ENCODE assay signal across 1 cellular context in the genomic region with DNA sequence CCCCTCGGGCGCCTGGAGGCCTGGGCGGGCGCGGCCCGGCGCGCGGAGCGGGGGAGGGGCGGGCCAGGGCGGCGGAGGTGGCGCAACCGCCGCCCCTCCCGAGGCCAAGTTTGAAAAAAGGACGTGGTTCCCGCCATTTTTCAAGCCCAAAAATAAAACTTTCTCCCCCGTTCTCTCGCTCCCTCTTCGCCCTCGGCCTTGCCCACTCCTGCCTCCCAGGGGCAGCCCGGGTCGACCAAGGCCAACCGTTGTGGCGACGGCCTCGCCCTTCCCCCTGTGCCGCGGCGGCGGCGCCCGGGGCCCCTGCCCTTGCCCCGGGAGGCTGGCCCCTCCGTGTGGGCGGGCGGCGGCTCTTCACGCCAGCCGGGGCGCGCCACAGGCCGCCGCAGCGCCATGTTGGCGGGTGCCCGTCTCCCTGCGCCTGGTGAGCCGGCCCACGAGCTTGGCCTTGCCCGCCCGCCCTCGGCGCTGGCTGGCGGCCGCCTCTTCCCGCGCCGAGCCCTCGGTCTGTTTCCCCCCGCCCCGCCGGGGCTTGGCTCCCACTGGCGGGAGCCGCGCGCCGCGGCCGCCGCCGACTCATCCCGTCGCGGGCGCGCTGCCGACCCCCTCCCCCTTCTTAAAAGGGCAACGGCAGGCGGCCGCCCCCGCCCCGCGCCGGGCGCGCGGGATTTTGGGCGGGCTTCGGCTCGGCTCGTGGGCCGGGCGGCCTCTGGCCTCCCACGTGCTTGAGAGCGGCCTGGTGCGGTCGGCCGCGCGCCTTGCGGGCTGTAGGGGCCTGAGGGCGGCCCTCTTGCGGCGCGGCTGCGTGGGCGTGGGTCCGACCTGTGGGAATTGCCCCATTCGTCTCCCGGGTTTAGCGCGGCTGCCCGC.
TF ChIP-seq lines count a peak whose summit lies in the region.

No MANE protein-coding gene starts in this region.

TF ChIP-seq in GM12878, 131 proteins besides CTCF, POLR2A, EP300 and RAD21 (continues in another document):
- TF ChIP-seq, protein P1, sequence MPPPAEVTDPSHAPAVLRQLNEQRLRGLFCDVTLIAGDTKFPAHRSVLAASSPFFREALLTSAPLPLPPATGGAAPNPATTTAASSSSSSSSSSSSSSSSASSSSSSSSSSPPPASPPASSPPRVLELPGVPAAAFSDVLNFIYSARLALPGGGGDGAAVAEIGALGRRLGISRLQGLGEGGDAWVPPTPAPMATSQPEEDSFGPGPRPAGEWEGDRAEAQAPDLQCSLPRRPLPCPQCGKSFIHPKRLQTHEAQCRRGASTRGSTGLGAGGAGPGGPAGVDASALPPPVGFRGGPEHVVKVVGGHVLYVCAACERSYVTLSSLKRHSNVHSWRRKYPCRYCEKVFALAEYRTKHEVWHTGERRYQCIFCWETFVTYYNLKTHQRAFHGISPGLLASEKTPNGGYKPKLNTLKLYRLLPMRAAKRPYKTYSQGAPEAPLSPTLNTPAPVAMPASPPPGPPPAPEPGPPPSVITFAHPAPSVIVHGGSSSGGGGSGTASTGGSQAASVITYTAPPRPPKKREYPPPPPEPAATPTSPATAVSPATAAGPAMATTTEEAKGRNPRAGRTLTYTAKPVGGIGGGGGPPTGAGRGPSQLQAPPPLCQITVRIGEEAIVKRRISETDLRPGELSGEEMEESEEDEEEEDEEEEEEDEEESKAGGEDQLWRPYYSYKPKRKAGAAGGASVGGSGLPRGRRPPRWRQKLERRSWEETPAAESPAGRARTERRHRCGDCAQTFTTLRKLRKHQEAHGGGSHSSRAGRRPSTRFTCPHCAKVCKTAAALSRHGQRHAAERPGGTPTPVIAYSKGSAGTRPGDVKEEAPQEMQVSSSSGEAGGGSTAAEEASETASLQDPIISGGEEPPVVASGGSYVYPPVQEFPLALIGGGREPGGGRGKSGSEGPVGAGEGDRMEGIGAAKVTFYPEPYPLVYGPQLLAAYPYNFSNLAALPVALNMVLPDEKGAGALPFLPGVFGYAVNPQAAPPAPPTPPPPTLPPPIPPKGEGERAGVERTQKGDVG (CRISPR knock-in tag; IDR thresholded peaks at IDR 0.05) = no peak
- TF ChIP-seq, protein P2, sequence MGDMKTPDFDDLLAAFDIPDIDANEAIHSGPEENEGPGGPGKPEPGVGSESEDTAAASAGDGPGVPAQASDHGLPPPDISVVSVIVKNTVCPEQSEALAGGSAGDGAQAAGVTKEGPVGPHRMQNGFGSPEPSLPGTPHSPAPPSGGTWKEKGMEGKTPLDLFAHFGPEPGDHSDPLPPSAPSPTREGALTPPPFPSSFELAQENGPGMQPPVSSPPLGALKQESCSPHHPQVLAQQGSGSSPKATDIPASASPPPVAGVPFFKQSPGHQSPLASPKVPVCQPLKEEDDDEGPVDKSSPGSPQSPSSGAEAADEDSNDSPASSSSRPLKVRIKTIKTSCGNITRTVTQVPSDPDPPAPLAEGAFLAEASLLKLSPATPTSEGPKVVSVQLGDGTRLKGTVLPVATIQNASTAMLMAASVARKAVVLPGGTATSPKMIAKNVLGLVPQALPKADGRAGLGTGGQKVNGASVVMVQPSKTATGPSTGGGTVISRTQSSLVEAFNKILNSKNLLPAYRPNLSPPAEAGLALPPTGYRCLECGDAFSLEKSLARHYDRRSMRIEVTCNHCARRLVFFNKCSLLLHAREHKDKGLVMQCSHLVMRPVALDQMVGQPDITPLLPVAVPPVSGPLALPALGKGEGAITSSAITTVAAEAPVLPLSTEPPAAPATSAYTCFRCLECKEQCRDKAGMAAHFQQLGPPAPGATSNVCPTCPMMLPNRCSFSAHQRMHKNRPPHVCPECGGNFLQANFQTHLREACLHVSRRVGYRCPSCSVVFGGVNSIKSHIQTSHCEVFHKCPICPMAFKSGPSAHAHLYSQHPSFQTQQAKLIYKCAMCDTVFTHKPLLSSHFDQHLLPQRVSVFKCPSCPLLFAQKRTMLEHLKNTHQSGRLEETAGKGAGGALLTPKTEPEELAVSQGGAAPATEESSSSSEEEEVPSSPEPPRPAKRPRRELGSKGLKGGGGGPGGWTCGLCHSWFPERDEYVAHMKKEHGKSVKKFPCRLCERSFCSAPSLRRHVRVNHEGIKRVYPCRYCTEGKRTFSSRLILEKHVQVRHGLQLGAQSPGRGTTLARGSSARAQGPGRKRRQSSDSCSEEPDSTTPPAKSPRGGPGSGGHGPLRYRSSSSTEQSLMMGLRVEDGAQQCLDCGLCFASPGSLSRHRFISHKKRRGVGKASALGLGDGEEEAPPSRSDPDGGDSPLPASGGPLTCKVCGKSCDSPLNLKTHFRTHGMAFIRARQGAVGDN (IDR thresholded peaks at IDR 0.05) = peak; percentile 92
- TF ChIP-seq DPF2 (IDR thresholded peaks at IDR 0.05) (peak; percentile 91), CREB1 (IDR thresholded peaks at IDR 0.05; ENCODE audit: low read depth) (no peak), RBBP5 (conservative IDR thresholded peaks at IDR 0.05) (no peak), POLR2AphosphoS5 (IDR thresholded peaks at IDR 0.05; ENCODE audit: low read length) (peak; percentile 83), LARP7 (IDR thresholded peaks at IDR 0.05) (peak; percentile 33), ZNF622 (IDR thresholded peaks at IDR 0.05) (no peak), SP1 (IDR thresholded peaks at IDR 0.05; ENCODE audit: low read depth, low read length) (no peak), MTA3 (IDR thresholded peaks at IDR 0.05; ENCODE audit: borderline replicate concordance, low read length) (no peak), EED (IDR thresholded peaks at IDR 0.05; ENCODE audit: low read depth) (no peak), CBFB (IDR thresholded peaks at IDR 0.05; ENCODE audit: low read depth) (no peak), SMAD5 (IDR thresholded peaks at IDR 0.05; ENCODE audit: low read depth) (no peak), NR2C1 (IDR thresholded peaks at IDR 0.05) (peak; percentile 33; the same call in 1 of the 2 replicates), CHD2 (IDR thresholded peaks at IDR 0.05; ENCODE audit: borderline replicate concordance, low read depth, low read length) (peak; percentile 15; the same call in 1 of the 2 replicates), PML (IDR thresholded peaks at IDR 0.05; ENCODE audit: low read length) (peak; percentile 60; the same call in 1 of the 2 replicates), STAT1 (conservative IDR thresholded peaks at IDR 0.05) (no peak), ZNF207 (IDR thresholded peaks at IDR 0.05; ENCODE audit: borderline replicate concordance) (peak; percentile 38; the same call in 1 of the 2 replicates), CREM (IDR thresholded peaks at IDR 0.05; ENCODE audit: low read depth) (no peak), TARDBP (IDR thresholded peaks at IDR 0.05; ENCODE audit: borderline replicate concordance) (no peak), IKZF1 (conservative IDR thresholded peaks at IDR 0.05) (peak; percentile 90), FOS (IDR thresholded peaks at IDR 0.05; ENCODE audit: borderline replicate concordance, extremely low read depth, insufficient read length) (no peak), NBN (IDR thresholded peaks at IDR 0.05) (no peak), ATF7 (IDR thresholded peaks at IDR 0.05; ENCODE audit: low read depth) (no peak), SREBF1 (IDR thresholded peaks at IDR 0.05; ENCODE audit: low read length) (no peak), NFIC (IDR thresholded peaks at IDR 0.05; ENCODE audit: low read depth, low read length) (no peak), GATAD2B (conservative IDR thresholded peaks at IDR 0.05; ENCODE audit: low read depth) (peak; percentile 96), KLF5 (IDR thresholded peaks at IDR 0.05; ENCODE audit: partially characterized antibody) (no peak), HCFC1 (IDR thresholded peaks at IDR 0.05; ENCODE audit: low read length) (peak; percentile 27; the same call in 1 of the 2 replicates), RB1 (IDR thresholded peaks at IDR 0.05; ENCODE audit: borderline replicate concordance) (peak; percentile 70; the same call in 1 of the 2 replicates), CBX5 (IDR thresholded peaks at IDR 0.05; ENCODE audit: low read depth) (no peak; the same call in 1 of the 2 replicates), STAT3 (IDR thresholded peaks at IDR 0.05; ENCODE audit: low read depth, low read length) (no peak), JUND (IDR thresholded peaks at IDR 0.05; ENCODE audit: low read depth, low read length) (0 out of 2 replicates have a peak, but pooled peaks have one; percentile 5), BRCA1 (IDR thresholded peaks at IDR 0.05; ENCODE audit: low read depth, low read length) (no peak), FOXK2 (IDR thresholded peaks at IDR 0.05) (no peak)
- TF ChIP-seq, protein P3, sequence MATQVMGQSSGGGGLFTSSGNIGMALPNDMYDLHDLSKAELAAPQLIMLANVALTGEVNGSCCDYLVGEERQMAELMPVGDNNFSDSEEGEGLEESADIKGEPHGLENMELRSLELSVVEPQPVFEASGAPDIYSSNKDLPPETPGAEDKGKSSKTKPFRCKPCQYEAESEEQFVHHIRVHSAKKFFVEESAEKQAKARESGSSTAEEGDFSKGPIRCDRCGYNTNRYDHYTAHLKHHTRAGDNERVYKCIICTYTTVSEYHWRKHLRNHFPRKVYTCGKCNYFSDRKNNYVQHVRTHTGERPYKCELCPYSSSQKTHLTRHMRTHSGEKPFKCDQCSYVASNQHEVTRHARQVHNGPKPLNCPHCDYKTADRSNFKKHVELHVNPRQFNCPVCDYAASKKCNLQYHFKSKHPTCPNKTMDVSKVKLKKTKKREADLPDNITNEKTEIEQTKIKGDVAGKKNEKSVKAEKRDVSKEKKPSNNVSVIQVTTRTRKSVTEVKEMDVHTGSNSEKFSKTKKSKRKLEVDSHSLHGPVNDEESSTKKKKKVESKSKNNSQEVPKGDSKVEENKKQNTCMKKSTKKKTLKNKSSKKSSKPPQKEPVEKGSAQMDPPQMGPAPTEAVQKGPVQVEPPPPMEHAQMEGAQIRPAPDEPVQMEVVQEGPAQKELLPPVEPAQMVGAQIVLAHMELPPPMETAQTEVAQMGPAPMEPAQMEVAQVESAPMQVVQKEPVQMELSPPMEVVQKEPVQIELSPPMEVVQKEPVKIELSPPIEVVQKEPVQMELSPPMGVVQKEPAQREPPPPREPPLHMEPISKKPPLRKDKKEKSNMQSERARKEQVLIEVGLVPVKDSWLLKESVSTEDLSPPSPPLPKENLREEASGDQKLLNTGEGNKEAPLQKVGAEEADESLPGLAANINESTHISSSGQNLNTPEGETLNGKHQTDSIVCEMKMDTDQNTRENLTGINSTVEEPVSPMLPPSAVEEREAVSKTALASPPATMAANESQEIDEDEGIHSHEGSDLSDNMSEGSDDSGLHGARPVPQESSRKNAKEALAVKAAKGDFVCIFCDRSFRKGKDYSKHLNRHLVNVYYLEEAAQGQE (IDR thresholded peaks at IDR 0.05; ENCODE audit: low read depth, low read length) = no peak
- TF ChIP-seq, protein P4, sequence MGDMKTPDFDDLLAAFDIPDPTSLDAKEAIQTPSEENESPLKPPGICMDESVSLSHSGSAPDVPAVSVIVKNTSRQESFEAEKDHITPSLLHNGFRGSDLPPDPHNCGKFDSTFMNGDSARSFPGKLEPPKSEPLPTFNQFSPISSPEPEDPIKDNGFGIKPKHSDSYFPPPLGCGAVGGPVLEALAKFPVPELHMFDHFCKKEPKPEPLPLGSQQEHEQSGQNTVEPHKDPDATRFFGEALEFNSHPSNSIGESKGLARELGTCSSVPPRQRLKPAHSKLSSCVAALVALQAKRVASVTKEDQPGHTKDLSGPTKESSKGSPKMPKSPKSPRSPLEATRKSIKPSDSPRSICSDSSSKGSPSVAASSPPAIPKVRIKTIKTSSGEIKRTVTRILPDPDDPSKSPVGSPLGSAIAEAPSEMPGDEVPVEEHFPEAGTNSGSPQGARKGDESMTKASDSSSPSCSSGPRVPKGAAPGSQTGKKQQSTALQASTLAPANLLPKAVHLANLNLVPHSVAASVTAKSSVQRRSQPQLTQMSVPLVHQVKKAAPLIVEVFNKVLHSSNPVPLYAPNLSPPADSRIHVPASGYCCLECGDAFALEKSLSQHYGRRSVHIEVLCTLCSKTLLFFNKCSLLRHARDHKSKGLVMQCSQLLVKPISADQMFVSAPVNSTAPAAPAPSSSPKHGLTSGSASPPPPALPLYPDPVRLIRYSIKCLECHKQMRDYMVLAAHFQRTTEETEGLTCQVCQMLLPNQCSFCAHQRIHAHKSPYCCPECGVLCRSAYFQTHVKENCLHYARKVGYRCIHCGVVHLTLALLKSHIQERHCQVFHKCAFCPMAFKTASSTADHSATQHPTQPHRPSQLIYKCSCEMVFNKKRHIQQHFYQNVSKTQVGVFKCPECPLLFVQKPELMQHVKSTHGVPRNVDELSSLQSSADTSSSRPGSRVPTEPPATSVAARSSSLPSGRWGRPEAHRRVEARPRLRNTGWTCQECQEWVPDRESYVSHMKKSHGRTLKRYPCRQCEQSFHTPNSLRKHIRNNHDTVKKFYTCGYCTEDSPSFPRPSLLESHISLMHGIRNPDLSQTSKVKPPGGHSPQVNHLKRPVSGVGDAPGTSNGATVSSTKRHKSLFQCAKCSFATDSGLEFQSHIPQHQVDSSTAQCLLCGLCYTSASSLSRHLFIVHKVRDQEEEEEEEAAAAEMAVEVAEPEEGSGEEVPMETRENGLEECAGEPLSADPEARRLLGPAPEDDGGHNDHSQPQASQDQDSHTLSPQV (IDR thresholded peaks at IDR 0.05) = peak; percentile 49; the same call in 1 of the 2 replicates
- TF ChIP-seq, protein P5, sequence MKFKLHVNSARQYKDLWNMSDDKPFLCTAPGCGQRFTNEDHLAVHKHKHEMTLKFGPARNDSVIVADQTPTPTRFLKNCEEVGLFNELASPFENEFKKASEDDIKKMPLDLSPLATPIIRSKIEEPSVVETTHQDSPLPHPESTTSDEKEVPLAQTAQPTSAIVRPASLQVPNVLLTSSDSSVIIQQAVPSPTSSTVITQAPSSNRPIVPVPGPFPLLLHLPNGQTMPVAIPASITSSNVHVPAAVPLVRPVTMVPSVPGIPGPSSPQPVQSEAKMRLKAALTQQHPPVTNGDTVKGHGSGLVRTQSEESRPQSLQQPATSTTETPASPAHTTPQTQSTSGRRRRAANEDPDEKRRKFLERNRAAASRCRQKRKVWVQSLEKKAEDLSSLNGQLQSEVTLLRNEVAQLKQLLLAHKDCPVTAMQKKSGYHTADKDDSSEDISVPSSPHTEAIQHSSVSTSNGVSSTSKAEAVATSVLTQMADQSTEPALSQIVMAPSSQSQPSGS (IDR thresholded peaks at IDR 0.05; ENCODE audit: low read length) = no peak
- TF ChIP-seq, protein P6, sequence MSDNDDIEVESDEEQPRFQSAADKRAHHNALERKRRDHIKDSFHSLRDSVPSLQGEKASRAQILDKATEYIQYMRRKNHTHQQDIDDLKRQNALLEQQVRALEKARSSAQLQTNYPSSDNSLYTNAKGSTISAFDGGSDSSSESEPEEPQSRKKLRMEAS (IDR thresholded peaks at IDR 0.05; ENCODE audit: low read depth, low read length) = peak; percentile 91
